In genomic region chr10:21535494-21535818, GRCh38 we compare ENCODE assay signal across 8 cellular contexts. TPM values are rescaled to one million over a fixed set of nuclear protein-coding genes. Genes with fewer than 3 reads are reported as not detected.
DNase-seq lines count a peak whose midpoint lies in the region; FAIRE-seq and TF ChIP-seq lines count a peak whose summit lies in the region.

No MANE protein-coding gene starts in this region.

- no peak for FAIRE-seq in small intestine (lab: Jason Lieb, UNC)

- TF ChIP-seq CTCF in VCaP (conservative IDR thresholded peaks at IDR 0.05) (no peak), glutamatergic neuron (IDR thresholded peaks at IDR 0.05; ENCODE audit: partially characterized antibody, unreplicated experiment) (no peak)

- no peaks in the 10 kb centered on the region for H3K36me3 Mint-ChIP-seq in glutamatergic neuron (ENCODE audit: unreplicated experiment)

- H3K4me3 ChIP-seq in H7 (ENCODE audit: insufficient read depth, low read depth, low read length) (peak overlapping the region; percentile 73), small intestine (ENCODE audit: low read depth in 1 of 2, low read length in 2 of 2) (peak overlapping the region; percentile 75 to 79)

- H3K27me3 Mint-ChIP-seq in glutamatergic neuron (ENCODE audit: unreplicated experiment): peaks cover 8% of the 10 kb centered on the region

- H3K9me3 Mint-ChIP-seq in glutamatergic neuron (ENCODE audit: unreplicated experiment): peaks cover 11% of the 10 kb centered on the region

- peak overlapping the region; percentile 81 for H3K4me3 Mint-ChIP-seq in glutamatergic neuron (ENCODE audit: unreplicated experiment)

- no peaks in the 10 kb centered on the region for H3K27me3 ChIP-seq in H7 (ENCODE audit: control insufficient read depth, insufficient read depth, low read length)
- no peaks in the 10 kb centered on the region for H3K27me3 ChIP-seq in small intestine (ENCODE audit: control insufficient read depth in 2 of 2, insufficient read depth in 2 of 2, low read length in 2 of 2)

- H3K36me3 ChIP-seq in H7 (replicated peaks; ENCODE audit: control insufficient read depth, insufficient read depth, low read length) (peaks cover 6% of the 10 kb centered on the region), small intestine (ENCODE audit: control insufficient read depth in 2 of 2, insufficient read depth in 2 of 2, low read length in 2 of 2) (peaks cover 0 to 6% of the 10 kb centered on the region in 2 donors)

- H3K27ac ChIP-seq in VCaP (peak overlapping the region; percentile 95), small intestine (ENCODE audit: low read depth in 1 of 2, low read length in 1 of 2) (peak overlapping the region in 1 of 2 donors; percentile 64)

- DNase-seq in H7: no peak
- no peak for DNase-seq in glutamatergic neuron
- DNase-seq in small intestine: no peak
- no peak for DNase-seq in GM19240 (ENCODE audit: insufficient read length, low spot score)
- no peak for DNase-seq in NK-92 (lab: John Stamatoyannopoulos, UW; ENCODE audit: unreplicated experiment)
- no peak for DNase-seq in stimulated activated CD8-positive, alpha-beta memory T cell treated with anti-CD3 and anti-CD28 coated beads, Interleukin-4, amount 100 ng/mL, for 48 hours
- no peak for DNase-seq in NCI-H2171 treated with DMSO at 0.1 percent for 48 hours (lab: John Stamatoyannopoulos, UW)

- no peaks in the 10 kb centered on the region for H3K4me1 ChIP-seq in small intestine (ENCODE audit: control insufficient read depth in 2 of 2, insufficient read depth in 1 of 2, low read depth in 1 of 2, low read length in 1 of 2)

- H3K9me3 ChIP-seq in small intestine (ENCODE audit: control insufficient read depth, low read depth): no peaks in the 10 kb centered on the region

- peak overlapping the region; percentile 62 for H3K27ac Mint-ChIP-seq in glutamatergic neuron (ENCODE audit: unreplicated experiment)

- H3K4me1 Mint-ChIP-seq in glutamatergic neuron (ENCODE audit: low read depth, unreplicated experiment): peaks cover 13% of the 10 kb centered on the region

- WGBS in small intestine, 3 donors: 27 to 34% (median 31%) methylated on average over 7 of the region's 7 CpGs

RNA-seq across cellular contexts. Expression of gene MLLT10, which starts 1.4 kb away (rescaled TPM):
- 47.2 and 59.0 TPM in 2 replicates for total RNA-seq in H7 (2014; rRNA removed; shearing (Covaris generic))
- total RNA-seq in glutamatergic neuron (ENCODE audit: unreplicated experiment): 50.9 TPM
- polyA plus RNA-seq in small intestine: 10 to 100 TPM in 2 of 3 donors, 1 to 10 TPM in 1; 8.9 to 15.2 (median 11.6) TPM

RNA-seq across cellular contexts. Expression of gene SKIDA1, which starts 10.0 kb away (rescaled TPM):
- total RNA-seq in H7 (2014; rRNA removed; shearing (Covaris generic)): 10.4 and 15.1 TPM in 2 replicates
- 1.3 TPM for total RNA-seq in glutamatergic neuron (ENCODE audit: unreplicated experiment)
- polyA plus RNA-seq in small intestine: under 1 TPM in 1 of 3 donors, not detected in 2; 0.13 TPM
